ENCODE assay signal across 22 cellular contexts in genomic region chr10:48776528-48776927, GRCh38.
DNase-seq lines count a peak whose midpoint lies in the region; ATAC-seq and TF ChIP-seq lines count a peak whose summit lies in the region.
"Had no signal": no experiment of that assay in that cellular context is flagged by ENCODE, and none has a peak within 500 bp of the region (broad histone marks: within the 10 kb centered on the region; RNA-seq: fewer than 3 reads in every experiment).

No MANE protein-coding gene starts in this region.

- H3K36me3 Mint-ChIP-seq in activated CD8-positive, alpha-beta memory T cell treated with anti-CD3 and anti-CD28 coated beads, Interleukin-2, amount 10 ng/mL, durations not matched to agents 7 days and 5 days, result no peaks in the 10 kb centered on the region
- H3K36me3 Mint-ChIP-seq in osteocyte (ENCODE audit: unreplicated experiment) (no peaks in the 10 kb centered on the region), type B pancreatic cell (no peaks in the 10 kb centered on the region), T-cell (no peaks in the 10 kb centered on the region)
- H3K36me3 Mint-ChIP-seq: CD4-positive, CD25-positive, alpha-beta regulatory T cell; CD8-positive, alpha-beta T cell had no signal

- H3K27me3 Mint-ChIP-seq in activated CD8-positive, alpha-beta memory T cell treated with anti-CD3 and anti-CD28 coated beads, Interleukin-2, amount 10 ng/mL, durations not matched to agents 7 days and 5 days, result no peaks in the 10 kb centered on the region
- H3K27me3 Mint-ChIP-seq in osteocyte (ENCODE audit: unreplicated experiment) (no peaks in the 10 kb centered on the region), type B pancreatic cell (peaks cover 15% of the 10 kb centered on the region), T-cell (peaks cover 2 to 3% of the 10 kb centered on the region in 2 donors)
- H3K27me3 Mint-ChIP-seq: B cell; CD4-positive, CD25-positive, alpha-beta regulatory T cell had no signal

- intact Hi-C loops in esophagus muscularis mucosa (cut with DNase I), result no loop called here

- no peak overlapping the region for H3K4me3 ChIP-seq in esophagus muscularis mucosa
- H3K4me3 ChIP-seq: BLaER1, GM12878 had no signal

- H3K4me1 Mint-ChIP-seq in activated CD8-positive, alpha-beta memory T cell treated with anti-CD3 and anti-CD28 coated beads, Interleukin-2, amount 10 ng/mL, durations not matched to agents 7 days and 5 days, result no peaks in the 10 kb centered on the region
- H3K4me1 Mint-ChIP-seq in osteocyte (ENCODE audit: unreplicated experiment), result no peaks in the 10 kb centered on the region
- no peaks in the 10 kb centered on the region for H3K4me1 Mint-ChIP-seq in type B pancreatic cell (ENCODE audit: unreplicated experiment)
- H3K4me1 Mint-ChIP-seq in T-cell, result no peaks in the 10 kb centered on the region
- H3K4me1 Mint-ChIP-seq: CD4-positive, CD25-positive, alpha-beta regulatory T cell had no signal

- H3K27me3 ChIP-seq in esophagus muscularis mucosa, result no peaks in the 10 kb centered on the region
- H3K27me3 ChIP-seq: BLaER1 had no signal

- TF ChIP-seq EP300 in esophagus muscularis mucosa (IDR thresholded peaks at IDR 0.05), result no peak

- no peaks in the 10 kb centered on the region for H3K36me3 ChIP-seq in esophagus muscularis mucosa

- WGBS in esophagus muscularis mucosa, result 74% methylated on average over 7 of the region's 9 CpGs

- POLR2A ChIA-PET in T-cell (lab: Charles Lee), result no interaction called here

- no peak overlapping the region for H3K27ac ChIP-seq in esophagus muscularis mucosa (replicated peaks in 1 of 4)
- H3K27ac ChIP-seq: 22Rv1, BLaER1, C4-2B had no signal

- TF ChIP-seq POLR2A in esophagus muscularis mucosa (IDR thresholded peaks at IDR 0.05; ENCODE audit: low read depth), result no peak

- ATAC-seq in activated CD8-positive, alpha-beta memory T cell treated with anti-CD3 and anti-CD28 coated beads, Interleukin-2, amount 10 ng/mL, durations not matched to agents 7 days and 5 days, result no peak
- no peak for ATAC-seq in T-cell (replicated peaks in 1 of 4)
- ATAC-seq: CD8-positive, alpha-beta T cell; GM12878 had no signal

- peak; percentile 15 for DNase-seq in activated CD8-positive, alpha-beta memory T cell treated with anti-CD3 and anti-CD28 coated beads, Interleukin-2, amount 10 ng/mL, durations not matched to agents 7 days and 5 days
- DNase-seq in activated CD8-positive, alpha-beta memory T cell treated with anti-CD3 and anti-CD28 coated beads for 24 hours, result no peak
- DNase-seq in esophagus muscularis mucosa (ENCODE audit: extremely low spot score) (peak; percentile 78), osteocyte (ENCODE audit: extremely low spot score, unreplicated experiment) (peak; percentile 70), type B pancreatic cell (ENCODE audit: extremely low spot score, unreplicated experiment) (peak; percentile 62), T-cell (no peak), kidney glomerular epithelial cell (lab: John Stamatoyannopoulos, UW) (no peak), NCI-H146 treated with DMSO at 0.1 percent for 48 hours (lab: John Stamatoyannopoulos, UW; ENCODE audit: unreplicated experiment) (no peak)
- DNase-seq: Caco-2; CD4-positive, CD25-positive, alpha-beta regulatory T cell; CD8-positive, alpha-beta T cell; DMS 273 treated with DMSO at 0.1 percent for 48 hours; DMS79; EL; GDM1; GOT3; HCEC 1CT had no signal

- no peak overlapping the region for H3K4me3 Mint-ChIP-seq in activated CD8-positive, alpha-beta memory T cell treated with anti-CD3 and anti-CD28 coated beads, Interleukin-2, amount 10 ng/mL, durations not matched to agents 7 days and 5 days
- H3K4me3 Mint-ChIP-seq in osteocyte (ENCODE audit: unreplicated experiment) (no peak overlapping the region), type B pancreatic cell (no peak overlapping the region), T-cell (no peak overlapping the region)
- H3K4me3 Mint-ChIP-seq: B cell; CD4-positive, CD25-positive, alpha-beta regulatory T cell; CD8-positive, alpha-beta T cell had no signal

- H3K4me1 ChIP-seq in esophagus muscularis mucosa, result no peaks in the 10 kb centered on the region
- H3K4me1 ChIP-seq: Caco-2 had no signal

- no peak for TF ChIP-seq CTCF in esophagus muscularis mucosa (IDR thresholded peaks at IDR 0.05)
- TF ChIP-seq CTCF in osteocyte (IDR thresholded peaks at IDR 0.05), result no peak
- TF ChIP-seq CTCF in type B pancreatic cell (conservative IDR thresholded peaks at IDR 0.05), result no peak

- H3K9me3 ChIP-seq in esophagus muscularis mucosa, result no peaks in the 10 kb centered on the region
- H3K9me3 ChIP-seq: BLaER1, Caco-2 had no signal

- CTCF ChIA-PET in activated CD8-positive, alpha-beta memory T cell treated with anti-CD3 and anti-CD28 coated beads, Interleukin-2, amount 10 ng/mL, durations not matched to agents 7 days and 5 days (lab: Charles Lee), result no interaction called here
- CTCF ChIA-PET in T-cell (lab: Charles Lee), result no interaction called here

- no peak overlapping the region for H3K27ac Mint-ChIP-seq in activated CD8-positive, alpha-beta memory T cell treated with anti-CD3 and anti-CD28 coated beads, Interleukin-2, amount 10 ng/mL, durations not matched to agents 7 days and 5 days
- H3K27ac Mint-ChIP-seq in osteocyte (ENCODE audit: unreplicated experiment) (no peak overlapping the region), type B pancreatic cell (no peak overlapping the region), T-cell (no peak overlapping the region)
- H3K27ac Mint-ChIP-seq: CD4-positive, CD25-positive, alpha-beta regulatory T cell; CD8-positive, alpha-beta T cell had no signal

- H3K9me3 Mint-ChIP-seq in activated CD8-positive, alpha-beta memory T cell treated with anti-CD3 and anti-CD28 coated beads, Interleukin-2, amount 10 ng/mL, durations not matched to agents 7 days and 5 days (ENCODE audit: low read depth), result no peaks in the 10 kb centered on the region
- H3K9me3 Mint-ChIP-seq in osteocyte (ENCODE audit: unreplicated experiment) (no peaks in the 10 kb centered on the region), type B pancreatic cell (no peaks in the 10 kb centered on the region), T-cell (no peaks in the 10 kb centered on the region)
- H3K9me3 Mint-ChIP-seq: CD8-positive, alpha-beta T cell had no signal

Comparison
In these comparisons a context has a peak if more than half of its experiments do, and no peak if none do; other contexts are left out.
1. DNase-seq: peak in activated CD8-positive, alpha-beta memory T cell treated with anti-CD3 and anti-CD28 coated beads, Interleukin-2, amount 10 ng/mL, durations not matched to agents 7 days and 5 days (single experiment), esophagus muscularis mucosa (single experiment), osteocyte (single experiment) and type B pancreatic cell (single experiment); none in activated CD8-positive, alpha-beta memory T cell treated with anti-CD3 and anti-CD28 coated beads for 24 hours (single experiment), T-cell (0 of 34), kidney glomerular epithelial cell (single experiment) and NCI-H146 treated with DMSO at 0.1 percent for 48 hours (single experiment).